Comparison of ENCODE assay signal across 27 cellular contexts in genomic region chr2:121545257-121545656, GRCh38. TPM values are rescaled to one million over a fixed set of nuclear protein-coding genes. Genes with fewer than 3 reads are reported as not detected.
"Had no signal": no experiment of that assay in that cellular context is flagged by ENCODE, and none has a peak within 500 bp of the region (broad histone marks: within the 10 kb centered on the region; RNA-seq: fewer than 3 reads in every experiment).

No MANE protein-coding gene starts in this region.

- H3K27ac ChIP-seq: colonic mucosa, esophagus squamous epithelium, neural progenitor cell, ovary, prostate gland, testis, tibial nerve, upper lobe of right lung, vagina had no signal

- H3K4me3 ChIP-seq: colonic mucosa, esophagus squamous epithelium, neural progenitor cell, ovary, prostate gland, smooth muscle cell, testis, tibial nerve, upper lobe of right lung, vagina had no signal

- DNase-seq: colonic mucosa; dermis blood vessel endothelial cell; esophagus squamous epithelium; foreskin fibroblast; hippocampal formation; left colon; mammary epithelial cell; naive thymus-derived CD4-positive, alpha-beta T cell; nucleus accumbens; ovary; retina; stimulated activated CD4-positive, alpha-beta T cell treated with anti-CD3 and anti-CD28 coated beads, Interleukin-4, amount 100 ng/mL, for 1 hour; stimulated activated CD8-positive, alpha-beta memory T cell treated with anti-CD3 and anti-CD28 coated beads, Interleukin-4, amount 100 ng/mL, for 48 hours; stimulated activated naive CD8-positive, alpha-beta T cell treated with anti-CD3 and anti-CD28 coated beads, Interleukin-15, amount 100 ng/mL, for 72 hours; testis; upper lobe of right lung had no signal

- H3K27me3 ChIP-seq: colonic mucosa, esophagus squamous epithelium, neural progenitor cell, ovary, testis, tibial nerve, upper lobe of right lung, vagina had no signal

- ATAC-seq: left colon; naive thymus-derived CD4-positive, alpha-beta T cell; stimulated activated memory B cell treated with anti-CD40 and anti-IgM and Interleukin-4, amounts not matched to agents 10 μg/mL and 1 μg/mL and 100 μg/mL, for 72 hours; stimulated activated naive CD8-positive, alpha-beta T cell treated with anti-CD3 and anti-CD28 coated beads, Interleukin-15, amount 100 ng/mL, for 72 hours; upper lobe of right lung had no signal

- H3K36me3 ChIP-seq: colonic mucosa, esophagus squamous epithelium, neural progenitor cell, ovary, prostate gland, tibial nerve, upper lobe of right lung, vagina had no signal

- H3K27ac Mint-ChIP-seq: neural progenitor cell; stimulated activated memory B cell treated with anti-CD40 and anti-IgM and Interleukin-4, amounts not matched to agents 10 μg/mL and 1 μg/mL and 100 μg/mL, for 72 hours had no signal

- H3K4me1 Mint-ChIP-seq: neural progenitor cell had no signal

- H3K27me3 Mint-ChIP-seq: naive thymus-derived CD4-positive, alpha-beta T cell; stimulated activated memory B cell treated with anti-CD40 and anti-IgM and Interleukin-4, amounts not matched to agents 10 μg/mL and 1 μg/mL and 100 μg/mL, for 72 hours; stimulated activated naive CD8-positive, alpha-beta T cell treated with anti-CD3 and anti-CD28 coated beads, Interleukin-15, amount 100 ng/mL, for 72 hours had no signal

- H3K4me1 ChIP-seq: colonic mucosa, prostate gland had no signal

- H3K9me3 ChIP-seq: colonic mucosa, esophagus squamous epithelium, ovary, prostate gland, testis, upper lobe of right lung, vagina had no signal

- H3K9ac ChIP-seq: neural progenitor cell had no signal

- H3K4me3 Mint-ChIP-seq: neural progenitor cell; stimulated activated memory B cell treated with anti-CD40 and anti-IgM and Interleukin-4, amounts not matched to agents 10 μg/mL and 1 μg/mL and 100 μg/mL, for 72 hours; stimulated activated naive CD8-positive, alpha-beta T cell treated with anti-CD3 and anti-CD28 coated beads, Interleukin-15, amount 100 ng/mL, for 72 hours had no signal

RNA-seq across cellular contexts. Expression of gene RNU4ATAC, which starts 14.6 kb away (rescaled TPM):
- total RNA-seq: colonic mucosa; dermis blood vessel endothelial cell; epithelial cell of proximal tubule; esophagus squamous epithelium; kidney epithelial cell; left colon; mesenteric fat pad; mononuclear cell; naive thymus-derived CD4-positive, alpha-beta T cell; ovary; prostate gland; smooth muscle cell; subcutaneous adipose tissue; testis; tibial nerve; upper lobe of right lung; vagina had no signal
- polyA plus RNA-seq: mammary epithelial cell; naive thymus-derived CD4-positive, alpha-beta T cell; ovary had no signal
